1 cellular context compared by ENCODE assay signal in genomic region chr2:48369971-48370370, GRCh38.
TF ChIP-seq lines count a peak whose summit lies in the region.

No MANE protein-coding gene starts in this region.

TF ChIP-seq in GM23338, 12 proteins besides CTCF, POLR2A, EP300 and RAD21 (continued from another document):
- TF ChIP-seq ZNF462 (CRISPR knock-in tag; IDR thresholded peaks at IDR 0.05) (no peak), STAT1 (IDR thresholded peaks at IDR 0.05; ENCODE audit: unreplicated experiment) (no peak), ETS1 (IDR thresholded peaks at IDR 0.05) (no peak), ZNF331 (CRISPR knock-in tag; IDR thresholded peaks at IDR 0.05; ENCODE audit: low read depth) (no peak), EZH2 (IDR thresholded peaks at IDR 0.05; ENCODE audit: low read depth, unreplicated experiment) (no peak)
